9 cellular contexts compared by ENCODE assay signal in the genomic region with DNA sequence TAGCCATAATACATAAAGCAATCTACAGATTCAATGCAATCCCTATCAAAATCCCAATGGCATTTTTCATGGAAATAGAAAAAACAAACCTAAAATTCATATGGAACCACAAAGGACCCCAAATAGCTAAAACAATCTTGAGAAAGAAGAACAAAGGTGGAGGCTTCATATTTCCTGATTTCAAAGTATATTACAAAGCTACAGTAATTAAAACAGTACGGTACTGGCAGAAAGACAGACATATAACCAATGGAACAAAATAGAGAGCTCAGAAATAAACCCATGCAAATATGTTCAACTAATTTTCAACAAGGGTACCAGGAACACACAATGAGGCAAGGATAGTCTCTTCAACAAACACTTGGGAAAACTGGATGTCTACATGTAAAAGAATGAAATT.
"Had no signal": no experiment of that assay in that cellular context is flagged by ENCODE, and none has a peak within 500 bp of the region (broad histone marks: within the 10 kb centered on the region; RNA-seq: fewer than 3 reads in every experiment).

No MANE protein-coding gene starts in this region.

- DNase-seq: GM23248, GOT3, H7, HCEC 1CT, IMR-90, Karpas-422, KBM-7 had no signal

- H3K27ac ChIP-seq: GM23248, KMS-11 had no signal

- FAIRE-seq: HTR-8/SVneo had no signal

- H3K4me3 ChIP-seq: GM23248 had no signal

- H3K4me2 ChIP-seq: KMS-11 had no signal

- H3K9ac ChIP-seq: GM23248, KMS-11 had no signal

- H2AFZ ChIP-seq: GM23248 had no signal
